1 cellular context compared by ENCODE assay signal in the genomic region with DNA sequence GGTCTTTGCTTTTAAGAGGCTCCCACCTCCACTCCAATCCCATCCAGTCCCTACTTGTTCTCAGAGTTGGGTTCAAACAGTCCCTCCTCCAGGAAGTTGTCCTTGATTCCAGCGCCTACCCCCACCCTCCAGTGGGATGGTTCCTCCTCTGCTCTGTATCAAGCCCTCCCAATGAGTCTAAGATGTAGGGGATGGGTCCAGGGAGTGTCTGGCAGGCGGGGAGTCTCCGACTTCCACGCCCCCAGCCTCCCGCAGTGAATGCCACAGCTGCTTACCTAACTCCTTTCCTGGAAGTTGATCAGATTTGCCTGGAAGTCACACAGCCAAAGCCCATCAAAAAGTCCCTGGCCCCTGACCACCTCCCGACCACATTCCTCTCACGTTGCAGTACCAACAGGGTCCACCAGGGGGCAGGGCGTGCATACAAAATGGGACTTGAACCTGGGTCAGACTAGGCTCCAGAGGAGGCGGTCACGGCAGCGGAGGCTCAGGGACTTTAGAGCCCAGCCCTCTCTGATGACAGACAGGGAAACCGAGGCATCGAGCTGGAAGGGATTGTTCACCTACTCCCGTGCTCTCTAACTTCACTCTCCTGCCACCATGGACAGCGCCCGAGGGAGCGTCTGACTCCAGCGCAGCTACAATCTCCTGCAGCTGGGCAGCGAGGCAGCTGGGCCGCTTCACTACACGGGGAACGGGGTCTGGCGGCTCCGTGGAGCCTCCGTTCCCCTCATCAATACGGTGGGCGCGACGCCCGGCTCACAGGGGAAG.
TF ChIP-seq lines count a peak whose summit lies in the region.

No MANE protein-coding gene starts in this region.

TF ChIP-seq in HepG2, 621 proteins besides CTCF, POLR2A, EP300 and RAD21 (continued from another document and continues in another):
- TF ChIP-seq ARID4A (CRISPR knock-in tag; IDR thresholded peaks at IDR 0.05; ENCODE audit: borderline replicate concordance) (no peak; the same call in 1 of the 2 replicates), RXRB (CRISPR knock-in tag; IDR thresholded peaks at IDR 0.05; ENCODE audit: borderline replicate concordance) (peak; percentile 70; the same call in 1 of the 2 replicates), SIN3A (IDR thresholded peaks at IDR 0.05; ENCODE audit: borderline replicate concordance, low read depth, low read length) (0 out of 2 replicates have a peak, but pooled peaks have one; percentile 86), ZNF251 (CRISPR knock-in tag; IDR thresholded peaks at IDR 0.05) (no peak), SRY (CRISPR knock-in tag; IDR thresholded peaks at IDR 0.05) (peak; percentile 93), ATF7 (IDR thresholded peaks at IDR 0.05) (no peak), ATF7 (CRISPR knock-in tag; IDR thresholded peaks at IDR 0.05) (0 out of 2 replicates have a peak, but pooled peaks have one; percentile 34), ZNF878 (CRISPR knock-in tag; IDR thresholded peaks at IDR 0.05) (peak; percentile 59; the same call in 1 of the 2 replicates), ZNF597 (CRISPR knock-in tag; IDR thresholded peaks at IDR 0.05) (no peak), USF2 (IDR thresholded peaks at IDR 0.05; ENCODE audit: low read depth, low read length) (no peak), USF2 (CRISPR knock-in tag; IDR thresholded peaks at IDR 0.05; ENCODE audit: borderline replicate concordance) (no peak), SALL2 (CRISPR knock-in tag; IDR thresholded peaks at IDR 0.05) (peak; percentile 89), ZNF468 (CRISPR knock-in tag; IDR thresholded peaks at IDR 0.05) (no peak), AGO2 (optimal IDR thresholded peaks at IDR 0.05; ENCODE audit: low read depth, low read length) (peak; percentile 64), FOXA1 (IDR thresholded peaks at IDR 0.05) (no peak), FOXA1 (CRISPR knock-in tag; IDR thresholded peaks at IDR 0.05) (no peak; the same call in 1 of the 2 replicates), ZNF614 (CRISPR knock-in tag; IDR thresholded peaks at IDR 0.05; ENCODE audit: borderline replicate concordance) (peak; percentile 17; the same call in 1 of the 2 replicates), ZNF567 (CRISPR knock-in tag; IDR thresholded peaks at IDR 0.05; ENCODE audit: borderline replicate concordance) (0 out of 2 replicates have a peak, but pooled peaks have one; percentile 45), EZH2 (conservative IDR thresholded peaks at IDR 0.05; ENCODE audit: low read depth, low read length) (no peak), POGZ (CRISPR knock-in tag; IDR thresholded peaks at IDR 0.05) (peak; percentile 73; the same call in 1 of the 2 replicates), XRCC5 (optimal IDR thresholded peaks at IDR 0.05; ENCODE audit: low read length) (peak; percentile 79), SETDB1 (CRISPR knock-in tag; IDR thresholded peaks at IDR 0.05; ENCODE audit: borderline replicate concordance) (no peak), ZKSCAN8 (CRISPR knock-in tag; IDR thresholded peaks at IDR 0.05; ENCODE audit: borderline replicate concordance) (peak; percentile 27; the same call in 1 of the 2 replicates), ZNF652 (CRISPR knock-in tag; IDR thresholded peaks at IDR 0.05; ENCODE audit: borderline replicate concordance, low read depth) (no peak; the same call in 1 of the 2 replicates), MXI1 (IDR thresholded peaks at IDR 0.05; ENCODE audit: borderline replicate concordance, low read depth, low read length) (peak; percentile 2; the same call in 1 of the 3 replicates), PPARG (CRISPR knock-in tag; conservative IDR thresholded peaks at IDR 0.05) (0 out of 2 replicates have a peak, but pooled peaks have one; percentile 24), HCFC1 (IDR thresholded peaks at IDR 0.05; ENCODE audit: low read depth, low read length) (no peak), ZNF768 (CRISPR knock-in tag; IDR thresholded peaks at IDR 0.05) (peak; percentile 68; the same call in 1 of the 2 replicates)
- TF ChIP-seq, protein P1, sequence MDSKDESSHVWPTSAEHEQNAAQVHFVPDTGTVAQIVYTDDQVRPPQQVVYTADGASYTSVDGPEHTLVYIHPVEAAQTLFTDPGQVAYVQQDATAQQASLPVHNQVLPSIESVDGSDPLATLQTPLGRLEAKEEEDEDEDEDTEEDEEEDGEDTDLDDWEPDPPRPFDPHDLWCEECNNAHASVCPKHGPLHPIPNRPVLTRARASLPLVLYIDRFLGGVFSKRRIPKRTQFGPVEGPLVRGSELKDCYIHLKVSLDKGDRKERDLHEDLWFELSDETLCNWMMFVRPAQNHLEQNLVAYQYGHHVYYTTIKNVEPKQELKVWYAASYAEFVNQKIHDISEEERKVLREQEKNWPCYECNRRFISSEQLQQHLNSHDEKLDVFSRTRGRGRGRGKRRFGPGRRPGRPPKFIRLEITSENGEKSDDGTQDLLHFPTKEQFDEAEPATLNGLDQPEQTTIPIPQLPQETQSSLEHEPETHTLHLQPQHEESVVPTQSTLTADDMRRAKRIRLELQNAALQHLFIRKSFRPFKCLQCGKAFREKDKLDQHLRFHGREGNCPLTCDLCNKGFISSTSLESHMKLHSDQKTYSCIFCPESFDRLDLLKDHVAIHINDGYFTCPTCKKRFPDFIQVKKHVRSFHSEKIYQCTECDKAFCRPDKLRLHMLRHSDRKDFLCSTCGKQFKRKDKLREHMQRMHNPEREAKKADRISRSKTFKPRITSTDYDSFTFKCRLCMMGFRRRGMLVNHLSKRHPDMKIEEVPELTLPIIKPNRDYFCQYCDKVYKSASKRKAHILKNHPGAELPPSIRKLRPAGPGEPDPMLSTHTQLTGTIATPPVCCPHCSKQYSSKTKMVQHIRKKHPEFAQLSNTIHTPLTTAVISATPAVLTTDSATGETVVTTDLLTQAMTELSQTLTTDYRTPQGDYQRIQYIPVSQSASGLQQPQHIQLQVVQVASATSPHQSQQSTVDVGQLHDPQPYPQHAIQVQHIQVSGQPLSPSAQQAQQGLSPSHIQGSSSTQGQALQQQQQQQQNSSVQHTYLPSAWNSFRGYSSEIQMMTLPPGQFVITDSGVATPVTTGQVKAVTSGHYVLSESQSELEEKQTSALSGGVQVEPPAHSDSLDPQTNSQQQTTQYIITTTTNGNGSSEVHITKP (CRISPR knock-in tag; IDR thresholded peaks at IDR 0.05; ENCODE audit: low read depth) = no peak
- TF ChIP-seq, protein P2, sequence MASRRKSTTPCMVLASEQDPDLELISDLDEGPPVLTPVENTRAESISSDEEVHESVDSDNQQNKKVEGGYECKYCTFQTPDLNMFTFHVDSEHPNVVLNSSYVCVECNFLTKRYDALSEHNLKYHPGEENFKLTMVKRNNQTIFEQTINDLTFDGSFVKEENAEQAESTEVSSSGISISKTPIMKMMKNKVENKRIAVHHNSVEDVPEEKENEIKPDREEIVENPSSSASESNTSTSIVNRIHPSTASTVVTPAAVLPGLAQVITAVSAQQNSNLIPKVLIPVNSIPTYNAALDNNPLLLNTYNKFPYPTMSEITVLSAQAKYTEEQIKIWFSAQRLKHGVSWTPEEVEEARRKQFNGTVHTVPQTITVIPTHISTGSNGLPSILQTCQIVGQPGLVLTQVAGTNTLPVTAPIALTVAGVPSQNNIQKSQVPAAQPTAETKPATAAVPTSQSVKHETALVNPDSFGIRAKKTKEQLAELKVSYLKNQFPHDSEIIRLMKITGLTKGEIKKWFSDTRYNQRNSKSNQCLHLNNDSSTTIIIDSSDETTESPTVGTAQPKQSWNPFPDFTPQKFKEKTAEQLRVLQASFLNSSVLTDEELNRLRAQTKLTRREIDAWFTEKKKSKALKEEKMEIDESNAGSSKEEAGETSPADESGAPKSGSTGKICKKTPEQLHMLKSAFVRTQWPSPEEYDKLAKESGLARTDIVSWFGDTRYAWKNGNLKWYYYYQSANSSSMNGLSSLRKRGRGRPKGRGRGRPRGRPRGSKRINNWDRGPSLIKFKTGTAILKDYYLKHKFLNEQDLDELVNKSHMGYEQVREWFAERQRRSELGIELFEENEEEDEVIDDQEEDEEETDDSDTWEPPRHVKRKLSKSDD (CRISPR knock-in tag; IDR thresholded peaks at IDR 0.05; ENCODE audit: low read depth) = no peak
- TF ChIP-seq, protein P3, sequence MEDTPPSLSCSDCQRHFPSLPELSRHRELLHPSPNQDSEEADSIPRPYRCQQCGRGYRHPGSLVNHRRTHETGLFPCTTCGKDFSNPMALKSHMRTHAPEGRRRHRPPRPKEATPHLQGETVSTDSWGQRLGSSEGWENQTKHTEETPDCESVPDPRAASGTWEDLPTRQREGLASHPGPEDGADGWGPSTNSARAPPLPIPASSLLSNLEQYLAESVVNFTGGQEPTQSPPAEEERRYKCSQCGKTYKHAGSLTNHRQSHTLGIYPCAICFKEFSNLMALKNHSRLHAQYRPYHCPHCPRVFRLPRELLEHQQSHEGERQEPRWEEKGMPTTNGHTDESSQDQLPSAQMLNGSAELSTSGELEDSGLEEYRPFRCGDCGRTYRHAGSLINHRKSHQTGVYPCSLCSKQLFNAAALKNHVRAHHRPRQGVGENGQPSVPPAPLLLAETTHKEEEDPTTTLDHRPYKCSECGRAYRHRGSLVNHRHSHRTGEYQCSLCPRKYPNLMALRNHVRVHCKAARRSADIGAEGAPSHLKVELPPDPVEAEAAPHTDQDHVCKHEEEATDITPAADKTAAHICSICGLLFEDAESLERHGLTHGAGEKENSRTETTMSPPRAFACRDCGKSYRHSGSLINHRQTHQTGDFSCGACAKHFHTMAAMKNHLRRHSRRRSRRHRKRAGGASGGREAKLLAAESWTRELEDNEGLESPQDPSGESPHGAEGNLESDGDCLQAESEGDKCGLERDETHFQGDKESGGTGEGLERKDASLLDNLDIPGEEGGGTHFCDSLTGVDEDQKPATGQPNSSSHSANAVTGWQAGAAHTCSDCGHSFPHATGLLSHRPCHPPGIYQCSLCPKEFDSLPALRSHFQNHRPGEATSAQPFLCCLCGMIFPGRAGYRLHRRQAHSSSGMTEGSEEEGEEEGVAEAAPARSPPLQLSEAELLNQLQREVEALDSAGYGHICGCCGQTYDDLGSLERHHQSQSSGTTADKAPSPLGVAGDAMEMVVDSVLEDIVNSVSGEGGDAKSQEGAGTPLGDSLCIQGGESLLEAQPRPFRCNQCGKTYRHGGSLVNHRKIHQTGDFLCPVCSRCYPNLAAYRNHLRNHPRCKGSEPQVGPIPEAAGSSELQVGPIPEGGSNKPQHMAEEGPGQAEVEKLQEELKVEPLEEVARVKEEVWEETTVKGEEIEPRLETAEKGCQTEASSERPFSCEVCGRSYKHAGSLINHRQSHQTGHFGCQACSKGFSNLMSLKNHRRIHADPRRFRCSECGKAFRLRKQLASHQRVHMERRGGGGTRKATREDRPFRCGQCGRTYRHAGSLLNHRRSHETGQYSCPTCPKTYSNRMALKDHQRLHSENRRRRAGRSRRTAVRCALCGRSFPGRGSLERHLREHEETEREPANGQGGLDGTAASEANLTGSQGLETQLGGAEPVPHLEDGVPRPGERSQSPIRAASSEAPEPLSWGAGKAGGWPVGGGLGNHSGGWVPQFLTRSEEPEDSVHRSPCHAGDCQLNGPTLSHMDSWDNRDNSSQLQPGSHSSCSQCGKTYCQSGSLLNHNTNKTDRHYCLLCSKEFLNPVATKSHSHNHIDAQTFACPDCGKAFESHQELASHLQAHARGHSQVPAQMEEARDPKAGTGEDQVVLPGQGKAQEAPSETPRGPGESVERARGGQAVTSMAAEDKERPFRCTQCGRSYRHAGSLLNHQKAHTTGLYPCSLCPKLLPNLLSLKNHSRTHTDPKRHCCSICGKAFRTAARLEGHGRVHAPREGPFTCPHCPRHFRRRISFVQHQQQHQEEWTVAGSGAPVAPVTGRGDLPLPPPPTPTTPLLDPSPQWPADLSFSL (CRISPR knock-in tag; IDR thresholded peaks at IDR 0.05) = no peak
- TF ChIP-seq, protein P4, sequence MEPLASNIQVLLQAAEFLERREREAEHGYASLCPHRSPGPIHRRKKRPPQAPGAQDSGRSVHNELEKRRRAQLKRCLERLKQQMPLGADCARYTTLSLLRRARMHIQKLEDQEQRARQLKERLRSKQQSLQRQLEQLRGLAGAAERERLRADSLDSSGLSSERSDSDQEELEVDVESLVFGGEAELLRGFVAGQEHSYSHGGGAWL (CRISPR knock-in tag; IDR thresholded peaks at IDR 0.05) = peak; percentile 87
